8 cellular contexts compared by ENCODE assay signal in genomic region chr5:177431317-177432142, GRCh38. TPM values are rescaled to one million over a fixed set of nuclear protein-coding genes. Genes with fewer than 3 reads are reported as not detected.
DNase-seq lines count a peak whose midpoint lies in the region; ATAC-seq and TF ChIP-seq lines count a peak whose summit lies in the region.
"Had no signal": no experiment of that assay in that cellular context is flagged by ENCODE, and none has a peak within 500 bp of the region (broad histone marks: within the 10 kb centered on the region; RNA-seq: fewer than 3 reads in every experiment).

No MANE protein-coding gene starts in this region.

- H3K4me1 ChIP-seq in foreskin keratinocyte = peaks cover 8% of the 10 kb centered on the region

- H3K4me1 Mint-ChIP-seq in activated CD4-positive, alpha-beta T cell treated with anti-CD3 and anti-CD28 coated beads, Interleukin-2, amount 10 ng/mL, durations not matched to agents 24 days and 14 days = peaks cover 57% of the 10 kb centered on the region
- peaks cover 50 to 69% of the 10 kb centered on the region in 2 donors for H3K4me1 Mint-ChIP-seq in stimulated activated naive B cell treated with anti-CD40 and anti-IgM and Interleukin-4, amounts not matched to agents 10 μg/mL and 1 μg/mL and 100 μg/mL, for 72 hours

- TF ChIP-seq CTCF in foreskin keratinocyte (conservative IDR thresholded peaks at IDR 0.05) = no peak

- peak overlapping the region; percentile 96 for H3K4me3 Mint-ChIP-seq in activated CD4-positive, alpha-beta T cell treated with anti-CD3 and anti-CD28 coated beads, Interleukin-2, amount 10 ng/mL, durations not matched to agents 24 days and 14 days
- peak overlapping the region; percentile 70 to 93 for H3K4me3 Mint-ChIP-seq in stimulated activated naive B cell treated with anti-CD40 and anti-IgM and Interleukin-4, amounts not matched to agents 10 μg/mL and 1 μg/mL and 100 μg/mL, for 72 hours

- H3K27ac ChIP-seq in foreskin keratinocyte = no peak overlapping the region

- intact Hi-C loops in activated CD4-positive, alpha-beta T cell treated with anti-CD3 and anti-CD28 coated beads, Interleukin-2, amount 10 ng/mL, durations not matched to agents 24 days and 14 days (cut with micrococcal nuclease) = no loop called here

- H3K36me3 Mint-ChIP-seq in activated CD4-positive, alpha-beta T cell treated with anti-CD3 and anti-CD28 coated beads, Interleukin-2, amount 10 ng/mL, durations not matched to agents 24 days and 14 days (ENCODE audit: low read depth) = peaks cover 64% of the 10 kb centered on the region
- H3K36me3 Mint-ChIP-seq in stimulated activated naive B cell treated with anti-CD40 and anti-IgM and Interleukin-4, amounts not matched to agents 10 μg/mL and 1 μg/mL and 100 μg/mL, for 72 hours = peaks cover 44 to 57% of the 10 kb centered on the region in 2 donors

- DNase-seq in activated CD4-positive, alpha-beta T cell treated with anti-CD3 and anti-CD28 coated beads, Interleukin-2, amount 10 ng/mL, durations not matched to agents 24 days and 14 days = peak; percentile 92
- DNase-seq in foreskin keratinocyte (peak in 1 of 2 donors; percentile 45), NCI-H1930 (lab: John Stamatoyannopoulos, UW) (no peak), iPS-NIHi11 (ENCODE audit: low spot score) (no peak)
- peak; percentile 86 for DNase-seq in stimulated activated naive B cell treated with anti-CD40 and anti-IgM and Interleukin-4, amounts not matched to agents 10 μg/mL and 1 μg/mL and 100 μg/mL, for 72 hours

- peak overlapping the region; percentile 94 for H3K27ac Mint-ChIP-seq in activated CD4-positive, alpha-beta T cell treated with anti-CD3 and anti-CD28 coated beads, Interleukin-2, amount 10 ng/mL, durations not matched to agents 24 days and 14 days
- peak overlapping the region; percentile 97 for H3K27ac Mint-ChIP-seq in stimulated activated naive B cell treated with anti-CD40 and anti-IgM and Interleukin-4, amounts not matched to agents 10 μg/mL and 1 μg/mL and 100 μg/mL, for 72 hours

- no peaks in the 10 kb centered on the region for H3K27me3 ChIP-seq in foreskin keratinocyte

- no peaks in the 10 kb centered on the region for H3K9me3 Mint-ChIP-seq in activated CD4-positive, alpha-beta T cell treated with anti-CD3 and anti-CD28 coated beads, Interleukin-2, amount 10 ng/mL, durations not matched to agents 24 days and 14 days
- no peaks in the 10 kb centered on the region for H3K9me3 Mint-ChIP-seq in stimulated activated naive B cell treated with anti-CD40 and anti-IgM and Interleukin-4, amounts not matched to agents 10 μg/mL and 1 μg/mL and 100 μg/mL, for 72 hours

- ATAC-seq in GM19372 (IDR thresholded peaks at IDR 0.05; ENCODE audit: low read depth, unreplicated experiment) (peak; percentile 38), HG03280 (IDR thresholded peaks at IDR 0.05; ENCODE audit: unreplicated experiment) (peak; percentile 35), foreskin keratinocyte (peak; percentile 5)
- peak; percentile 68 to 77 for ATAC-seq in stimulated activated naive B cell treated with anti-CD40 and anti-IgM and Interleukin-4, amounts not matched to agents 10 μg/mL and 1 μg/mL and 100 μg/mL, for 72 hours (replicated peaks)

- no peaks in the 10 kb centered on the region for H3K27me3 Mint-ChIP-seq in activated CD4-positive, alpha-beta T cell treated with anti-CD3 and anti-CD28 coated beads, Interleukin-2, amount 10 ng/mL, durations not matched to agents 24 days and 14 days
- no peaks in the 10 kb centered on the region for H3K27me3 Mint-ChIP-seq in stimulated activated naive B cell treated with anti-CD40 and anti-IgM and Interleukin-4, amounts not matched to agents 10 μg/mL and 1 μg/mL and 100 μg/mL, for 72 hours

RNA-seq across cellular contexts. Expression of gene GRK6, which starts 5.1 kb away (rescaled TPM):
- 136 and 149 TPM in 2 replicates for total RNA-seq in activated CD4-positive, alpha-beta T cell treated with anti-CD3 and anti-CD28 coated beads, Interleukin-2, amount 10 ng/mL, durations not matched to agents 24 days and 14 days
- total RNA-seq in foreskin keratinocyte = 49.4 and 58.1 TPM in 2 replicates
- 44.7 and 50.5 TPM in 2 replicates for polyA plus RNA-seq in foreskin keratinocyte

RNA-seq across cellular contexts. Expression of gene PRR7, which starts 15.1 kb away (rescaled TPM):
- total RNA-seq in activated CD4-positive, alpha-beta T cell treated with anti-CD3 and anti-CD28 coated beads, Interleukin-2, amount 10 ng/mL, durations not matched to agents 24 days and 14 days = 13.6 TPM in 2 replicates
- total RNA-seq in foreskin keratinocyte = 2.4 and 3.0 TPM in 2 replicates
- polyA plus RNA-seq in foreskin keratinocyte = 4.7 and 5.0 TPM in 2 replicates

RNA-seq across cellular contexts. Expression of gene F12, which starts 22.2 kb away (rescaled TPM):
- total RNA-seq in activated CD4-positive, alpha-beta T cell treated with anti-CD3 and anti-CD28 coated beads, Interleukin-2, amount 10 ng/mL, durations not matched to agents 24 days and 14 days = 2.7 and 2.8 TPM in 2 replicates
- 6.0 and 9.7 TPM in 2 replicates for total RNA-seq in foreskin keratinocyte
- polyA plus RNA-seq in foreskin keratinocyte = 11.8 and 12.3 TPM in 2 replicates

RNA-seq across cellular contexts. Expression of gene PFN3, which starts 31.1 kb away (rescaled TPM):
- total RNA-seq in activated CD4-positive, alpha-beta T cell treated with anti-CD3 and anti-CD28 coated beads, Interleukin-2, amount 10 ng/mL, durations not matched to agents 24 days and 14 days = not detected in 2 replicates
- not detected in 2 replicates for total RNA-seq in foreskin keratinocyte
- not detected in 2 replicates for polyA plus RNA-seq in foreskin keratinocyte
- total RNA-seq: lung microvascular endothelial cell had no signal

RNA-seq across cellular contexts. Expression of gene DBN1, which starts 41.9 kb away (rescaled TPM):
- total RNA-seq in activated CD4-positive, alpha-beta T cell treated with anti-CD3 and anti-CD28 coated beads, Interleukin-2, amount 10 ng/mL, durations not matched to agents 24 days and 14 days = 22.0 and 23.5 TPM in 2 replicates
- total RNA-seq in foreskin keratinocyte = 80.8 and 88.5 TPM in 2 replicates
- 69.8 and 78.7 TPM in 2 replicates for polyA plus RNA-seq in foreskin keratinocyte

Comparison
In these comparisons a context has a peak if more than half of its experiments do, and no peak if none do; other contexts are left out.
1. ATAC-seq: peak in every context shown above with its lines; median percentile 72 in stimulated activated naive B cell treated with anti-CD40 and anti-IgM and Interleukin-4, amounts not matched to agents 10 μg/mL and 1 μg/mL and 100 μg/mL, for 72 hours; 38 in GM19372; 35 in HG03280; 5 in foreskin keratinocyte.
2. DNase-seq: peak in activated CD4-positive, alpha-beta T cell treated with anti-CD3 and anti-CD28 coated beads, Interleukin-2, amount 10 ng/mL, durations not matched to agents 24 days and 14 days (single experiment) and stimulated activated naive B cell treated with anti-CD40 and anti-IgM and Interleukin-4, amounts not matched to agents 10 μg/mL and 1 μg/mL and 100 μg/mL, for 72 hours (single experiment); none in NCI-H1930 (0 of 2) and iPS-NIHi11 (single experiment).